ENCODE assay signal across 13 cellular contexts in the genomic region with DNA sequence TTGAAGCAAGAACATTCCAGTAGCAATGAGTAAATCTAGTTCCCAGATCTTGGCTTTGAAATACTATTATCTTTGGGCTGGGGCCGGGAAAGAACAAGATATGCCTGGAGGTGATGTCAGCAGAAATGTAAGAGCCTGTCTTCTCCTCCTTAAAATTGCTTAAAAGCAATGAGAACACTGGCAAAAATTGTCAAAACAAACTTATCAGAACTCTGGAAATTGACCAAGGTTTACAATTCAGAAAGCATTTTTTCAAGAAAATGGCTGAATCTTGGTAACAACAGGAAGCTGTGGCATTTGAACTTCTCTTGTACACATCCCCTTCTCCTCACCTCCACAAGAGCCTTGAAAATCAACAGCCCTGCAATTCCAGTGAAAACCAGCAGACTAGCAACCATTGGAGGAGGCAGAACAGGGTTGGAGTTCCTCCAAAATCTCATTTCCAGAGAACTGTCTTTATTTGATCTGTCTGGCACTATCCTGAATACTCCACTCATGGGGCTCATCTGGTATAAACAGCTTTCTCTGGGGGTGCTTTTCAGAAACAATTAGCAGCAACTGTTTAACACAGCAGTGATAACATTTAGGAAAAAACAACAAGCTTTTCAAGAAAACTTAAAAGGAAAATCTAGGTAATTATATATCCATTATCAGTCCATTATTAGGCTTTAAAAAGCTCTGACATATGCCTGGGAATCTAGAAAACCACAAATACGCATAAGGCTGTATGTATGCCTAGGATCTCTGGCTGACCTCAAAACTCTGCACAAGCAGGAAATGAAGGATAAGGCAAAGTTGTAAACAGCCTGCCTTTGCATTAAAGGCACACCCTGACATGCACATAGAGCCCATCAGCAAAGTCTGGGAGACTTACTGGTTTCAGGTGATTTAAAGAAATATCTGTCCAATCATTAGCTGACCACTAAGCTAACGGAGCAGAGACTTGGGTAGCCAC. TPM values are rescaled to one million over a fixed set of nuclear protein-coding genes. Genes with fewer than 3 reads are reported as not detected.
DNase-seq lines count a peak whose midpoint lies in the region; ATAC-seq, FAIRE-seq and TF ChIP-seq lines count a peak whose summit lies in the region.
"Had no signal": no experiment of that assay in that cellular context is flagged by ENCODE, and none has a peak within 500 bp of the region (broad histone marks: within the 10 kb centered on the region; RNA-seq: fewer than 3 reads in every experiment).

No MANE protein-coding gene starts in this region.

- no peaks in the 10 kb centered on the region for H3K27me3 Mint-ChIP-seq in CD4-positive, alpha-beta T cell
- H3K27me3 Mint-ChIP-seq in HFFc6 (ENCODE audit: insufficient read depth) (peaks cover 15% of the 10 kb centered on the region), chondrocyte (ENCODE audit: low read depth) (no peaks in the 10 kb centered on the region)

- no peaks in the 10 kb centered on the region for H3K4me1 ChIP-seq in kidney (ENCODE audit: control insufficient read depth in 1 of 2, insufficient read depth in 1 of 2, low read depth in 1 of 2, low read length in 2 of 2)
- H3K4me1 ChIP-seq: gastroesophageal sphincter had no signal

- H3K9me3 Mint-ChIP-seq in CD4-positive, alpha-beta T cell: peaks cover 6% of the 10 kb centered on the region
- H3K9me3 Mint-ChIP-seq in HFFc6: no peaks in the 10 kb centered on the region
- H3K9me3 Mint-ChIP-seq in chondrocyte (ENCODE audit: low read depth): peaks cover 29% of the 10 kb centered on the region

- POLR2A ChIA-PET in CD4-positive, alpha-beta T cell (lab: Charles Lee): interaction anchor here (1.1 to 2.5 kb wide), 5 partner anchors 14 to 451 kb away, joined by 3 to 11 read pairs (median 3); a partner anchor contains a TSS

- no peak for TF ChIP-seq CTCF in CD4-positive, alpha-beta T cell (IDR thresholded peaks at IDR 0.05)
- TF ChIP-seq CTCF in HFFc6 (IDR thresholded peaks at IDR 0.05): no peak
- no peak for TF ChIP-seq CTCF in chondrocyte (IDR thresholded peaks at IDR 0.05)
- no peak for TF ChIP-seq CTCF in kidney (IDR thresholded peaks at IDR 0.05; ENCODE audit: borderline replicate concordance, extremely low read depth, insufficient read depth)

- FAIRE-seq in kidney (lab: Jason Lieb, UNC): peak; percentile 50

- no peak for DNase-seq in CD4-positive, alpha-beta T cell
- peak; percentile 52 for DNase-seq in HFFc6
- DNase-seq in chondrocyte (ENCODE audit: low spot score): no peak
- DNase-seq in kidney: no peak
- no peak for DNase-seq in T-helper 9 cell
- DNase-seq in dermis blood vessel endothelial cell: no peak
- no peak for DNase-seq in substantia nigra (lab: John Stamatoyannopoulos, UW)
- DNase-seq: central memory CD4-positive, alpha-beta T cell; MM.1S; NCI-H510A treated with DMSO at 0.1 percent for 48 hours; SHP77 treated with DMSO at 0.1 percent for 48 hours had no signal

- peaks cover 20% of the 10 kb centered on the region for H3K4me1 Mint-ChIP-seq in CD4-positive, alpha-beta T cell (ENCODE audit: low read depth)
- H3K4me1 Mint-ChIP-seq in HFFc6 (ENCODE audit: low read depth) (peaks cover 11% of the 10 kb centered on the region), chondrocyte (ENCODE audit: low read depth) (peaks cover 16% of the 10 kb centered on the region)

- H3K27me3 ChIP-seq in CD4-positive, alpha-beta T cell (ENCODE audit: control insufficient read depth, insufficient read depth, low read length): no peaks in the 10 kb centered on the region
- H3K27me3 ChIP-seq: gastroesophageal sphincter had no signal

- no peak overlapping the region for H3K27ac ChIP-seq in CD4-positive, alpha-beta T cell (ENCODE audit: low read depth, low read length)
- no peak overlapping the region for H3K27ac ChIP-seq in kidney (ENCODE audit: low read depth in 2 of 2, low read length in 2 of 2)
- no peak overlapping the region for H3K27ac ChIP-seq in substantia nigra (ENCODE audit: low read depth, low read length, poor library complexity, severe bottlenecking)
- H3K27ac ChIP-seq: gastroesophageal sphincter had no signal

- no peak overlapping the region for H3K4me3 ChIP-seq in kidney (ENCODE audit: low read length in 2 of 2)
- H3K4me3 ChIP-seq: gastroesophageal sphincter had no signal

- peaks cover 8% of the 10 kb centered on the region for H3K9me3 ChIP-seq in CD4-positive, alpha-beta T cell (ENCODE audit: control insufficient read depth, low read length)
- no peaks in the 10 kb centered on the region for H3K9me3 ChIP-seq in kidney (ENCODE audit: control insufficient read depth in 1 of 2, low read length in 2 of 2)
- H3K9me3 ChIP-seq: gastroesophageal sphincter had no signal

- no peak for ATAC-seq in CD4-positive, alpha-beta T cell (ENCODE audit: poor library complexity)
- no peak for ATAC-seq in activated CD4-positive, CD25-positive, alpha-beta regulatory T cell treated with anti-CD3 and anti-CD28 coated beads, Interleukin-2, amount 50 U/mL, for 24 hours
- ATAC-seq: gastroesophageal sphincter had no signal

- CTCF ChIA-PET in CD4-positive, alpha-beta T cell (lab: Charles Lee): interaction anchor here (0.6 kb wide), 1 partner anchor 60 kb away, joined by 3 read pairs; no protein-coding TSS in a partner anchor

- no peaks in the 10 kb centered on the region for H3K36me3 ChIP-seq in kidney (ENCODE audit: control insufficient read depth in 1 of 2, insufficient read depth in 2 of 2, low read length in 2 of 2)
- H3K36me3 ChIP-seq: gastroesophageal sphincter had no signal

- no peak overlapping the region for H3K9ac ChIP-seq in kidney (ENCODE audit: low read length in 2 of 2)

- peak overlapping the region; percentile 82 for H3K27ac Mint-ChIP-seq in CD4-positive, alpha-beta T cell
- H3K27ac Mint-ChIP-seq in HFFc6 (peak overlapping the region; percentile 72; the same call in 1 of the 2 replicates), chondrocyte (ENCODE audit: unreplicated experiment) (peak overlapping the region; percentile 84)

- H3K4me3 Mint-ChIP-seq in CD4-positive, alpha-beta T cell: no peak overlapping the region
- H3K4me3 Mint-ChIP-seq in HFFc6: no peak overlapping the region
- no peak overlapping the region for H3K4me3 Mint-ChIP-seq in chondrocyte (ENCODE audit: unreplicated experiment)

- H3K36me3 Mint-ChIP-seq in CD4-positive, alpha-beta T cell (ENCODE audit: low read depth): peaks cover 16% of the 10 kb centered on the region
- no peaks in the 10 kb centered on the region for H3K36me3 Mint-ChIP-seq in HFFc6 (ENCODE audit: low read depth)
- H3K36me3 Mint-ChIP-seq in chondrocyte (ENCODE audit: low read depth): peaks cover 7% of the 10 kb centered on the region

- intact Hi-C loops in CD4-positive, alpha-beta T cell (cut with DNase I, micrococcal nuclease): no loop called here
- intact Hi-C loops in kidney (cut with DNase I): no loop called here

RNA-seq across cellular contexts. Expression of a gene that starts 13.7 kb away (rescaled TPM):
- 10 to 100 TPM; 35.6 to 38.5 TPM for total RNA-seq in CD4-positive, alpha-beta T cell
- total RNA-seq in HFFc6 (2021; fragmentation: NEBNext Ultra II Directional; extraction: Animal tissue kit (Norgen Biotek cat#: 25700)): 1,000 to 10,000 TPM in 3 of 6 experiments, 100 to 1,000 TPM in 3; 815 to 1,568 (median 980) TPM
- total RNA-seq in chondrocyte: 599 to 671 TPM (median 633 TPM) in 3 replicates
- total RNA-seq in kidney: 551 TPM
- 382 TPM for polyA plus RNA-seq in kidney (ENCODE audit: insufficient read depth, low read depth, low replicate concordance)
- total RNA-seq in dermis blood vessel endothelial cell: 66.4 and 102 TPM in 2 replicates

RNA-seq across cellular contexts. Expression of a gene that starts 23.7 kb away (rescaled TPM):
- under 1 TPM; 0.27 to 0.87 TPM for total RNA-seq in CD4-positive, alpha-beta T cell
- under 1 TPM in 5 of 6 experiments, not detected in 1; 0.13 to 0.31 (median 0.19) TPM for total RNA-seq in HFFc6 (2021; fragmentation: NEBNext Ultra II Directional; extraction: Animal tissue kit (Norgen Biotek cat#: 25700))
- total RNA-seq in chondrocyte: 2.6 to 5.9 TPM (median 3.7 TPM) in 3 replicates
- 0.85 TPM for total RNA-seq in kidney
- 0.88 TPM for polyA plus RNA-seq in kidney (ENCODE audit: insufficient read depth, low read depth, low replicate concordance)
- total RNA-seq in dermis blood vessel endothelial cell: 0.05 TPM in 1 of 2 replicates, not detected in the other

RNA-seq across cellular contexts. Expression of a gene that starts 33.8 kb away (rescaled TPM):
- total RNA-seq in CD4-positive, alpha-beta T cell: 10 to 100 TPM; 18.3 to 18.6 TPM
- total RNA-seq in HFFc6 (2021; fragmentation: NEBNext Ultra II Directional; extraction: Animal tissue kit (Norgen Biotek cat#: 25700)): under 1 TPM; 0.05 to 0.28 (median 0.13) TPM
- total RNA-seq in chondrocyte (0.60 to 0.87 TPM (median 0.77 TPM) in 3 replicates), kidney (8.3 TPM), dermis blood vessel endothelial cell (0.19 and 0.85 TPM in 2 replicates)
- 2.1 TPM for polyA plus RNA-seq in kidney (ENCODE audit: insufficient read depth, low read depth, low replicate concordance)

RNA-seq across cellular contexts. Expression of a gene that starts 35.0 kb away (rescaled TPM):
- 100 to 1,000 TPM; 119 to 121 TPM for total RNA-seq in CD4-positive, alpha-beta T cell
- 10 to 100 TPM; 68.8 to 80.7 (median 75.3) TPM for total RNA-seq in HFFc6 (2021; fragmentation: NEBNext Ultra II Directional; extraction: Animal tissue kit (Norgen Biotek cat#: 25700))
- total RNA-seq in chondrocyte: 53.6 to 67.8 TPM (median 61.9 TPM) in 3 replicates
- 79.4 TPM for total RNA-seq in kidney
- polyA plus RNA-seq in kidney (ENCODE audit: insufficient read depth, low read depth, low replicate concordance): 105 TPM
- total RNA-seq in dermis blood vessel endothelial cell: 10.4 and 17.7 TPM in 2 replicates

RNA-seq across cellular contexts. Expression of a gene that starts 54.4 kb away (rescaled TPM):
- 10 to 100 TPM; 38.9 to 40.5 TPM for total RNA-seq in CD4-positive, alpha-beta T cell
- total RNA-seq in HFFc6 (2021; fragmentation: NEBNext Ultra II Directional; extraction: Animal tissue kit (Norgen Biotek cat#: 25700)): 10 to 100 TPM; 42.8 to 49.1 (median 45.7) TPM
- total RNA-seq in chondrocyte: 32.6 to 37.9 TPM (median 34.7 TPM) in 3 replicates
- total RNA-seq in kidney: 26.9 TPM
- 10.5 TPM for polyA plus RNA-seq in kidney (ENCODE audit: insufficient read depth, low read depth, low replicate concordance)
- total RNA-seq in dermis blood vessel endothelial cell: 13.4 and 17.6 TPM in 2 replicates
